Comparison of ENCODE assay signal across 3 cellular contexts in genomic region chr7:151707757-151708156, GRCh38.
TF ChIP-seq lines count a peak whose summit lies in the region.

No MANE protein-coding gene starts in this region.

TF ChIP-seq in SK-N-SH, 30 proteins besides CTCF, POLR2A, EP300 and RAD21:
- TF ChIP-seq SMC3 (IDR thresholded peaks at IDR 0.05; ENCODE audit: low read depth, low read length) = no peak
- no peak for TF ChIP-seq TAF1 (IDR thresholded peaks at IDR 0.05; ENCODE audit: borderline replicate concordance, low read depth, low read length)
- TF ChIP-seq USF2 (IDR thresholded peaks at IDR 0.05; ENCODE audit: borderline replicate concordance, low read depth, low read length) = no peak
- no peak for TF ChIP-seq FOXJ3 (CRISPR knock-in tag; IDR thresholded peaks at IDR 0.05)
- no peak for TF ChIP-seq EZH2phosphoT487 (IDR thresholded peaks at IDR 0.05; ENCODE audit: borderline replicate concordance, low read depth)

TF ChIP-seq in SK-N-SH treated with all-trans-retinoic acid at 6 μM for 48 hours, 23 proteins besides CTCF, POLR2A, EP300 and RAD21:
- TF ChIP-seq ZNF8 (CRISPR knock-in tag; IDR thresholded peaks at IDR 0.05) = no peak
- no peak for TF ChIP-seq SNAI2 (CRISPR knock-in tag; IDR thresholded peaks at IDR 0.05)
- no peak for TF ChIP-seq ESRRG (CRISPR knock-in tag; IDR thresholded peaks at IDR 0.05)
- TF ChIP-seq PATZ1 (CRISPR knock-in tag; IDR thresholded peaks at IDR 0.05; ENCODE audit: borderline replicate concordance) = no peak
- TF ChIP-seq TOX (CRISPR knock-in tag; IDR thresholded peaks at IDR 0.05; ENCODE audit: borderline replicate concordance) = no peak
- no peak for TF ChIP-seq CREB5 (CRISPR knock-in tag; IDR thresholded peaks at IDR 0.05; ENCODE audit: low read depth)
- no peak for TF ChIP-seq ZFP30 (CRISPR knock-in tag; IDR thresholded peaks at IDR 0.05)
- no peak for TF ChIP-seq OSR1 (CRISPR knock-in tag; IDR thresholded peaks at IDR 0.05)
- TF ChIP-seq ZC3H10 (CRISPR knock-in tag; IDR thresholded peaks at IDR 0.05) = no peak
- no peak for TF ChIP-seq ZNF565 (CRISPR knock-in tag; conservative IDR thresholded peaks at IDR 0.05; ENCODE audit: low read depth)
- no peak for TF ChIP-seq RARB (CRISPR knock-in tag; IDR thresholded peaks at IDR 0.05)
- no peak for TF ChIP-seq TCF4 (CRISPR knock-in tag; IDR thresholded peaks at IDR 0.05; ENCODE audit: borderline replicate concordance)
- TF ChIP-seq TSHZ2 (CRISPR knock-in tag; IDR thresholded peaks at IDR 0.05) = no peak
- no peak for TF ChIP-seq ZFP3 (CRISPR knock-in tag; IDR thresholded peaks at IDR 0.05)
- no peak for TF ChIP-seq POU6F1 (CRISPR knock-in tag; IDR thresholded peaks at IDR 0.05; ENCODE audit: borderline replicate concordance, low read depth)
- TF ChIP-seq GLIS3 (CRISPR knock-in tag; IDR thresholded peaks at IDR 0.05) = no peak
- no peak for TF ChIP-seq CSRNP3 (CRISPR knock-in tag; IDR thresholded peaks at IDR 0.05)
- TF ChIP-seq BACH2 (CRISPR knock-in tag; IDR thresholded peaks at IDR 0.05; ENCODE audit: borderline replicate concordance) = no peak
- no peak for TF ChIP-seq PPARA (CRISPR knock-in tag; IDR thresholded peaks at IDR 0.05; ENCODE audit: borderline replicate concordance)

TF ChIP-seq in WTC11, 78 proteins besides CTCF, POLR2A, EP300 and RAD21:
- TF ChIP-seq ZNF423 (CRISPR knock-in tag; IDR thresholded peaks at IDR 0.05) (no peak), IRF1 (CRISPR knock-in tag; IDR thresholded peaks at IDR 0.05) (no peak), PRDM15 (CRISPR knock-in tag; IDR thresholded peaks at IDR 0.05) (no peak), NFYB (CRISPR knock-in tag; conservative IDR thresholded peaks at IDR 0.05; ENCODE audit: low read depth) (no peak), TP53 (CRISPR knock-in tag; IDR thresholded peaks at IDR 0.05) (no peak), RELA (CRISPR knock-in tag; IDR thresholded peaks at IDR 0.05; ENCODE audit: borderline replicate concordance) (no peak), ZNF671 (CRISPR knock-in tag; IDR thresholded peaks at IDR 0.05) (no peak), IRF2 (CRISPR knock-in tag; IDR thresholded peaks at IDR 0.05; ENCODE audit: borderline replicate concordance, low read depth) (no peak)
TF ChIP-seq in WTC11: peak in this region for 0.
